ENCODE assay signal across 15 cellular contexts in genomic region chr22:29190051-29190450, GRCh38.
"Had no signal": no experiment of that assay in that cellular context is flagged by ENCODE, and none has a peak within 500 bp of the region (broad histone marks: within the 10 kb centered on the region; RNA-seq: fewer than 3 reads in every experiment).

No MANE protein-coding gene starts in this region.

- H3K4me3 Mint-ChIP-seq: naive B cell had no signal

- DNase-seq: effector CD4-positive, alpha-beta T cell; foreskin melanocyte; left colon; mesendoderm; naive B cell; nucleus accumbens; ovary; stimulated activated CD4-positive, alpha-beta T cell treated with anti-CD3 and anti-CD28 coated beads, Interleukin-12 subunit alpha, Interleukin-12 subunit beta, amount 100 ng/mL, for 4 hours; stimulated activated naive CD8-positive, alpha-beta T cell treated with anti-CD3 and anti-CD28 coated beads, Interleukin-15, Interleukin-2, amounts not matched to agents 100 U/mL and 50 U/mL, for 24 hours; testis had no signal

- H3K4me3 ChIP-seq: coronary artery, ovary, right atrium auricular region, sigmoid colon, skin epidermis, testis, tibial nerve had no signal

- H3K27ac Mint-ChIP-seq: naive B cell had no signal

- H3K27ac ChIP-seq: coronary artery, ovary, right atrium auricular region, sigmoid colon, skin epidermis, testis, tibial nerve had no signal

- H3K4me1 Mint-ChIP-seq: naive B cell had no signal

- H3K4me1 ChIP-seq: right atrium auricular region, sigmoid colon, testis, tibial nerve had no signal

- H3K27me3 ChIP-seq: ovary, right atrium auricular region, sigmoid colon, testis, tibial nerve had no signal

- ATAC-seq: left colon; stimulated activated naive CD8-positive, alpha-beta T cell treated with anti-CD3 and anti-CD28 coated beads, Interleukin-15, Interleukin-2, amounts not matched to agents 100 U/mL and 50 U/mL, for 24 hours had no signal

- H3K9me3 ChIP-seq: ovary, right atrium auricular region, sigmoid colon, testis had no signal

- H3K36me3 ChIP-seq: ovary, right atrium auricular region, sigmoid colon, tibial nerve had no signal
